Comparison of ENCODE assay signal across 8 cellular contexts in genomic region chr3:120742198-120743080, GRCh38. TPM values are rescaled to one million over a fixed set of nuclear protein-coding genes. Genes with fewer than 3 reads are reported as not detected.
DNase-seq lines count a peak whose midpoint lies in the region; ATAC-seq and TF ChIP-seq lines count a peak whose summit lies in the region.

TSS of gene GTF2E1 (plus strand) at chr3:120742744. CDS start at chr3:120750553, 7,809 bp downstream.
TSS of gene RABL3 (minus strand) at chr3:120742516. CDS start at chr3:120742507, 9 bp downstream.

- intact Hi-C loops in naive thymus-derived CD4-positive, alpha-beta T cell (cut with micrococcal nuclease): loop anchor here (1.0 to 10.0 kb wide), 22 partner anchors 23 to 1675 kb away; partner anchors contain the start of genes LRRC58 (in 2 of the 2), NDUFB4 (in 2 of the 2), ARHGAP31 (in 1 of the 2) and COX17 (in 1 of the 2)

- CTCF ChIA-PET in RWPE1 (lab: Yijun Ruan, JAX): no interaction called here
- CTCF ChIA-PET in naive thymus-derived CD4-positive, alpha-beta T cell (lab: Charles Lee): interaction anchor here (0.7 to 3.4 kb wide), 5 partner anchors 23 to 181 kb away, joined by 3 to 8 read pairs (median 4); no protein-coding TSS in a partner anchor

- H3K27me3 Mint-ChIP-seq in activated T-helper 17 cell treated with anti-CD3 and anti-CD28 coated beads, Interleukin-2, amount 50 U/mL, for 72 hours: no peaks in the 10 kb centered on the region
- no peaks in the 10 kb centered on the region for H3K27me3 Mint-ChIP-seq in naive thymus-derived CD4-positive, alpha-beta T cell
- H3K27me3 Mint-ChIP-seq in stimulated activated naive B cell treated with anti-CD40 and anti-IgM and Interleukin-4, amounts not matched to agents 10 μg/mL and 1 μg/mL and 100 μg/mL, for 72 hours: no peaks in the 10 kb centered on the region

- H3K4me1 ChIP-seq in fibroblast of lung (ENCODE audit: control insufficient read depth, extremely low read depth, insufficient read depth, low read length): peaks cover 6% of the 10 kb centered on the region
- H3K4me1 ChIP-seq in naive thymus-derived CD4-positive, alpha-beta T cell (ENCODE audit: control insufficient read depth in 2 of 2, insufficient read depth in 2 of 2, low read length in 2 of 2): peaks cover 16 to 23% of the 10 kb centered on the region in 2 donors

- H3K9me3 ChIP-seq in fibroblast of lung (ENCODE audit: control insufficient read depth, insufficient read depth, low read depth, low read length): no peaks in the 10 kb centered on the region
- no peaks in the 10 kb centered on the region for H3K9me3 ChIP-seq in naive thymus-derived CD4-positive, alpha-beta T cell (ENCODE audit: control insufficient read depth in 2 of 3, low read length in 3 of 3)

- H3K27ac ChIP-seq in RWPE1 (peak within 1 kb of the TSS; percentile 92), fibroblast of lung (ENCODE audit: insufficient read depth, low read length) (peak within 1 kb of the TSS; percentile 86)
- H3K27ac ChIP-seq in naive thymus-derived CD4-positive, alpha-beta T cell (ENCODE audit: low read depth, low read length): peak within 1 kb of the TSS; percentile 98

- peaks cover 37% of the 10 kb centered on the region for H3K79me2 ChIP-seq in fibroblast of lung (ENCODE audit: control insufficient read depth, insufficient read depth, low read length)

- peak within 1 kb of the TSS; percentile 84 for H3K9ac ChIP-seq in fibroblast of lung (ENCODE audit: insufficient read depth, low read length)

- peak within 1 kb of the TSS; percentile 91 for H3K27ac Mint-ChIP-seq in activated T-helper 17 cell treated with anti-CD3 and anti-CD28 coated beads, Interleukin-2, amount 50 U/mL, for 72 hours
- H3K27ac Mint-ChIP-seq in naive thymus-derived CD4-positive, alpha-beta T cell: peak within 1 kb of the TSS; percentile 93 to 99 (median 97)
- H3K27ac Mint-ChIP-seq in stimulated activated naive B cell treated with anti-CD40 and anti-IgM and Interleukin-4, amounts not matched to agents 10 μg/mL and 1 μg/mL and 100 μg/mL, for 72 hours: peak within 1 kb of the TSS; percentile 100

- no peak for TF ChIP-seq CTCF in LNCaP clone FGC (IDR thresholded peaks at IDR 0.05; ENCODE audit: control insufficient read depth, extremely low read depth, insufficient read depth)
- no peak for TF ChIP-seq CTCF in RWPE1 (conservative IDR thresholded peaks at IDR 0.05; ENCODE audit: low read depth)
- no peak for TF ChIP-seq CTCF in fibroblast of lung (conservative IDR thresholded peaks at IDR 0.05 in 1 of 2, IDR thresholded peaks at IDR 0.05 in 1 of 2; ENCODE audit: low read depth in 1 of 2, low read length in 2 of 2)

- H3K4me1 Mint-ChIP-seq in activated T-helper 17 cell treated with anti-CD3 and anti-CD28 coated beads, Interleukin-2, amount 50 U/mL, for 72 hours: peaks cover 14% of the 10 kb centered on the region
- peaks cover 26 to 56% (median 47%) of the 10 kb centered on the region in 7 donors for H3K4me1 Mint-ChIP-seq in naive thymus-derived CD4-positive, alpha-beta T cell
- H3K4me1 Mint-ChIP-seq in stimulated activated naive B cell treated with anti-CD40 and anti-IgM and Interleukin-4, amounts not matched to agents 10 μg/mL and 1 μg/mL and 100 μg/mL, for 72 hours: peaks cover 11 to 38% of the 10 kb centered on the region in 2 donors

- peak within 1 kb of the TSS; percentile 96 for H2AFZ ChIP-seq in fibroblast of lung (ENCODE audit: low read length)

- peak within 1 kb of the TSS; percentile 94 for H3K4me3 Mint-ChIP-seq in activated T-helper 17 cell treated with anti-CD3 and anti-CD28 coated beads, Interleukin-2, amount 50 U/mL, for 72 hours
- peak within 1 kb of the TSS; percentile 84 to 97 (median 92) for H3K4me3 Mint-ChIP-seq in naive thymus-derived CD4-positive, alpha-beta T cell
- peak within 1 kb of the TSS; percentile 96 to 97 for H3K4me3 Mint-ChIP-seq in stimulated activated naive B cell treated with anti-CD40 and anti-IgM and Interleukin-4, amounts not matched to agents 10 μg/mL and 1 μg/mL and 100 μg/mL, for 72 hours

- H3K36me3 Mint-ChIP-seq in activated T-helper 17 cell treated with anti-CD3 and anti-CD28 coated beads, Interleukin-2, amount 50 U/mL, for 72 hours (ENCODE audit: low read depth): peaks cover 11% of the 10 kb centered on the region
- H3K36me3 Mint-ChIP-seq in naive thymus-derived CD4-positive, alpha-beta T cell: peaks cover 0 to 15% (median 0%) of the 10 kb centered on the region in 5 donors
- H3K36me3 Mint-ChIP-seq in stimulated activated naive B cell treated with anti-CD40 and anti-IgM and Interleukin-4, amounts not matched to agents 10 μg/mL and 1 μg/mL and 100 μg/mL, for 72 hours: peaks cover 7 to 12% of the 10 kb centered on the region in 2 donors

- DNase-seq in Daoy (ENCODE audit: low read depth) (peak; percentile 99), GOT3 (lab: John Stamatoyannopoulos, UW) (peak; percentile 82), LNCaP clone FGC (ENCODE audit: low read depth) (peak; percentile 100), RWPE1 (ENCODE audit: low spot score) (peak; percentile 99), fibroblast of lung (ENCODE audit: low read depth in 2 of 2) (peak; percentile 100)
- DNase-seq in naive thymus-derived CD4-positive, alpha-beta T cell: peak; percentile 86 to 98 (median 97)
- peak; percentile 96 for DNase-seq in stimulated activated naive B cell treated with anti-CD40 and anti-IgM and Interleukin-4, amounts not matched to agents 10 μg/mL and 1 μg/mL and 100 μg/mL, for 72 hours

- no peaks in the 10 kb centered on the region for H4K20me1 ChIP-seq in fibroblast of lung (ENCODE audit: control insufficient read depth, extremely low read depth, insufficient read depth, low read length)

- ATAC-seq in activated T-helper 17 cell treated with anti-CD3 and anti-CD28 coated beads, Interleukin-2, amount 50 U/mL, for 72 hours (replicated peaks): peak; percentile 100
- peak; percentile 97 for ATAC-seq in naive thymus-derived CD4-positive, alpha-beta T cell
- peak; percentile 99 for ATAC-seq in stimulated activated naive B cell treated with anti-CD40 and anti-IgM and Interleukin-4, amounts not matched to agents 10 μg/mL and 1 μg/mL and 100 μg/mL, for 72 hours (replicated peaks)

- peaks cover 2% of the 10 kb centered on the region for H3K36me3 ChIP-seq in fibroblast of lung (ENCODE audit: control insufficient read depth, insufficient read depth, low read length)
- peaks cover 0 to 11% (median 0%) of the 10 kb centered on the region in 3 experiments for H3K36me3 ChIP-seq in naive thymus-derived CD4-positive, alpha-beta T cell (ENCODE audit: control insufficient read depth in 2 of 3, insufficient read depth in 3 of 3, low read length in 3 of 3)

- H3K27me3 ChIP-seq in fibroblast of lung (ENCODE audit: control insufficient read depth, insufficient read depth, low read length): no peaks in the 10 kb centered on the region
- no peaks in the 10 kb centered on the region for H3K27me3 ChIP-seq in naive thymus-derived CD4-positive, alpha-beta T cell (ENCODE audit: control insufficient read depth in 2 of 2, insufficient read depth in 2 of 2, low read length in 2 of 2)

- H3K4me2 ChIP-seq in fibroblast of lung (ENCODE audit: extremely low read depth, insufficient read depth, low read length): peak within 1 kb of the TSS; percentile 100

- H3K9me3 Mint-ChIP-seq in activated T-helper 17 cell treated with anti-CD3 and anti-CD28 coated beads, Interleukin-2, amount 50 U/mL, for 72 hours: no peaks in the 10 kb centered on the region
- peaks cover 0 to 5% (median 0%) of the 10 kb centered on the region in 11 donors for H3K9me3 Mint-ChIP-seq in naive thymus-derived CD4-positive, alpha-beta T cell
- H3K9me3 Mint-ChIP-seq in stimulated activated naive B cell treated with anti-CD40 and anti-IgM and Interleukin-4, amounts not matched to agents 10 μg/mL and 1 μg/mL and 100 μg/mL, for 72 hours: no peaks in the 10 kb centered on the region

- H3K4me3 ChIP-seq in LNCaP clone FGC (ENCODE audit: low read depth, low read length) (peak within 1 kb of the TSS; percentile 99), fibroblast of lung (replicated peaks in 1 of 4; ENCODE audit: control extremely low read depth in 1 of 4, insufficient read depth in 1 of 4, low read depth in 3 of 4, low read length in 4 of 4) (peak within 1 kb of the TSS; percentile 80 to 99 (median 94))
- H3K4me3 ChIP-seq in naive thymus-derived CD4-positive, alpha-beta T cell (ENCODE audit: low read length): peak within 1 kb of the TSS; percentile 81

- POLR2A ChIA-PET in RWPE1 (lab: Yijun Ruan, JAX; ENCODE audit: low non-redundant PET): interaction anchor here (0.7 kb wide), 1 partner anchor 20 kb away, joined by 6 read pairs; no protein-coding TSS in a partner anchor
- POLR2A ChIA-PET in naive thymus-derived CD4-positive, alpha-beta T cell (lab: Charles Lee): interaction anchor here (0.9 to 7.7 kb wide), 11 partner anchors 7 to 398 kb away, joined by 3 to 59 read pairs (median 5); partner anchors contain the start of genes LRRC58 and NDUFB4

RNA-seq across cellular contexts. Expression of gene GTF2E1, which starts in this region (rescaled TPM):
- total RNA-seq in Daoy (2014; rRNA removed; shearing (Covaris generic)): 22.2 and 23.4 TPM in 2 replicates
- total RNA-seq in activated T-helper 17 cell treated with anti-CD3 and anti-CD28 coated beads, Interleukin-2, amount 50 U/mL, for 72 hours: 10 to 100 TPM; 11.1 to 20.2 TPM
- total RNA-seq in fibroblast of lung: 15.7 and 16.2 TPM in 2 replicates
- 10.7 and 11.5 TPM in 2 replicates for polyA plus RNA-seq in fibroblast of lung
- 5.4 and 6.1 TPM in 2 replicates for polyA plus RNA-seq in fibroblast of lung (2012)
- polyA minus RNA-seq in fibroblast of lung (ENCODE audit: low replicate concordance): 0.79 and 2.7 TPM in 2 replicates
- 10 to 100 TPM in 4 of 5 experiments, 1 to 10 TPM in 1; 8.4 to 27.3 (median 25.3) TPM for total RNA-seq in naive thymus-derived CD4-positive, alpha-beta T cell
- polyA plus RNA-seq in naive thymus-derived CD4-positive, alpha-beta T cell: 10 to 100 TPM in 1 of 2 donors, 1 to 10 TPM in 1; 8.7 to 13.8 TPM

RNA-seq across cellular contexts. Expression of gene RABL3, which starts in this region (rescaled TPM):
- 26.5 and 33.8 TPM in 2 replicates for total RNA-seq in Daoy (2014; rRNA removed; shearing (Covaris generic))
- total RNA-seq in activated T-helper 17 cell treated with anti-CD3 and anti-CD28 coated beads, Interleukin-2, amount 50 U/mL, for 72 hours: 10 to 100 TPM; 36.8 to 46.0 TPM
- 10.8 and 11.9 TPM in 2 replicates for total RNA-seq in fibroblast of lung
- 11.7 and 13.4 TPM in 2 replicates for polyA plus RNA-seq in fibroblast of lung
- 19.3 and 23.7 TPM in 2 replicates for polyA plus RNA-seq in fibroblast of lung (2012)
- polyA minus RNA-seq in fibroblast of lung (ENCODE audit: low replicate concordance): 1.0 and 1.5 TPM in 2 replicates
- 10 to 100 TPM; 15.4 to 30.3 (median 23.0) TPM for total RNA-seq in naive thymus-derived CD4-positive, alpha-beta T cell
- polyA plus RNA-seq in naive thymus-derived CD4-positive, alpha-beta T cell: 10 to 100 TPM; 30.2 to 40.6 TPM

Comparison
In these comparisons a context has a peak if more than half of its experiments do, and no peak if none do; other contexts are left out.
1. Peak in every context shown above with its lines: DNase-seq, ATAC-seq, H3K4me3 ChIP-seq and H3K27ac ChIP-seq.